11 cellular contexts compared by ENCODE assay signal in the genomic region with DNA sequence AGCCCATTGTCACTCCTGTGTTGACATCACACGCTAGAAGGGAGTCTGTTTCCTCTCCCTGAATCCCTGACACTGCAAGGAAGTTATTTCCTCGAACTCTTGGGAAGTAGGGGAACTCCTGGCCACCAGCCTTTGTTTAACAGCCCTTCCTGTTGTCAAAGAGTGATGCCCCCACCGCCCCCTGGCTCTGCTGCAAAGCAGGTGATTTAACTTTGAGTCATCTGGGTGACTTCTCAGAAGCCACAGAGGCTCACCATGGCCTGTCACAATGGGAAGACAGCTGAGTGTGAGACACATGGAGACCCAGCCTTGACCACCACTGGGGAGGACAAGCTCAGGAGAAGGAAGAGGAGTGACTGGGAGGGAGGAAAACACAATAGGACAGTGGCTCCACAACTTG.
DNase-seq lines count a peak whose midpoint lies in the region; ATAC-seq, FAIRE-seq and TF ChIP-seq lines count a peak whose summit lies in the region.
"Had no signal": no experiment of that assay in that cellular context is flagged by ENCODE, and none has a peak within 500 bp of the region (broad histone marks: within the 10 kb centered on the region; RNA-seq: fewer than 3 reads in every experiment).

No MANE protein-coding gene starts in this region.

- 0 out of 2 replicates have a peak overlapping the region, but pooled peaks have one; percentile 12 for H4K5ac ChIP-seq in IMR-90 (ENCODE audit: low read depth, low read length)

- no peak overlapping the region for H3K4me3 ChIP-seq in IMR-90 (ENCODE audit: insufficient read depth, low read depth, low read length)
- no peak overlapping the region for H3K4me3 ChIP-seq in liver (ENCODE audit: low read depth in 1 of 3, low read length in 3 of 3)
- H3K4me3 ChIP-seq in ascending aorta, result no peak overlapping the region
- H3K4me3 ChIP-seq in small intestine (ENCODE audit: low read depth in 1 of 2, low read length in 2 of 2), result no peak overlapping the region

- H3K27ac ChIP-seq in IMR-90 (ENCODE audit: insufficient read depth, low read length) (no peak overlapping the region), liver (ENCODE audit: low read depth in 1 of 2, low read length in 2 of 2) (peak overlapping the region in 1 of 2 donors; percentile 4), ascending aorta (no peak overlapping the region), small intestine (ENCODE audit: low read depth in 1 of 2, low read length in 1 of 2) (peak overlapping the region in 1 of 2 donors; percentile 53)

- dilution Hi-C loops in IMR-90 (cut with HindIII; ENCODE audit: low sequenced_read_pairs, unreplicated experiment), result no loop called here

- H3K9me3 Mint-ChIP-seq in activated naive CD8-positive, alpha-beta T cell treated with anti-CD3 and anti-CD28 coated beads, Interleukin-2, amount 50 U/mL, for 24 hours, result no peaks in the 10 kb centered on the region

- H3K9me3 ChIP-seq in IMR-90 (ENCODE audit: control insufficient read depth, insufficient read depth, low read length) (no peaks in the 10 kb centered on the region), liver (ENCODE audit: control insufficient read depth in 4 of 4, low read length in 3 of 4) (no peaks in the 10 kb centered on the region), ascending aorta (no peaks in the 10 kb centered on the region), small intestine (ENCODE audit: control insufficient read depth, low read depth) (no peaks in the 10 kb centered on the region)

- no peak overlapping the region for H3K4me3 Mint-ChIP-seq in activated naive CD8-positive, alpha-beta T cell treated with anti-CD3 and anti-CD28 coated beads, Interleukin-2, amount 50 U/mL, for 24 hours
- H3K4me3 Mint-ChIP-seq: mesothelial cell of epicardium had no signal

- CTCF ChIA-PET in IMR-90 (lab: Yijun Ruan, JAX), result no interaction called here

- peaks cover 24% of the 10 kb centered on the region for H3K4me1 ChIP-seq in IMR-90 (ENCODE audit: control insufficient read depth, insufficient read depth, low read length)
- peaks cover 0 to 3% (median 0%) of the 10 kb centered on the region in 4 donors for H3K4me1 ChIP-seq in liver (ENCODE audit: control insufficient read depth in 4 of 4, insufficient read depth in 4 of 4, low read length in 3 of 4)
- H3K4me1 ChIP-seq in ascending aorta, result peaks cover 4 to 20% of the 10 kb centered on the region in 2 donors
- H3K4me1 ChIP-seq in small intestine (ENCODE audit: control insufficient read depth in 2 of 2, insufficient read depth in 1 of 2, low read depth in 1 of 2, low read length in 1 of 2), result peaks cover 0 to 12% of the 10 kb centered on the region in 2 donors

- 14% methylated on average over 1 of the region's 3 CpGs; no CpG with 5 or more reads in 1 of the 2 experiments for WGBS in IMR-90 (ENCODE audit: extremely low coverage in 2 of 2, insufficient read length in 1 of 2), 2 experiments
- WGBS in liver, result 71% methylated on average over 3 of the region's 3 CpGs
- WGBS in small intestine, 3 donors, result 40 to 58% (median 44%) methylated on average over 3 of the region's 3 CpGs

- no peaks in the 10 kb centered on the region for H4K20me1 ChIP-seq in IMR-90 (ENCODE audit: insufficient read depth, low read length)

- FAIRE-seq in GM19239 (lab: Jason Lieb, UNC) (no peak), small intestine (lab: Jason Lieb, UNC) (no peak)

- no peak for ATAC-seq in IMR-90 (ENCODE audit: low read depth)
- ATAC-seq in activated naive CD8-positive, alpha-beta T cell treated with anti-CD3 and anti-CD28 coated beads, Interleukin-2, amount 50 U/mL, for 24 hours, result peak; percentile 66

- H3K79me1 ChIP-seq in IMR-90 (ENCODE audit: low read depth in 1 of 2, low read length in 2 of 2), result no peaks in the 10 kb centered on the region

- H3K4me1 Mint-ChIP-seq in activated naive CD8-positive, alpha-beta T cell treated with anti-CD3 and anti-CD28 coated beads, Interleukin-2, amount 50 U/mL, for 24 hours, result peaks cover 49% of the 10 kb centered on the region

- H3K4me2 ChIP-seq in IMR-90 (ENCODE audit: low read depth, low read length), result no peak overlapping the region

- peak overlapping the region; percentile 24; the same call in 1 of the 2 replicates for H3K23ac ChIP-seq in IMR-90 (ENCODE audit: low read depth, low read length)

- no TSS peak for BruUV-seq in IMR-90 (replicated peaks; lab: Mats Ljungman, UMichigan)

- H4K8ac ChIP-seq in IMR-90 (ENCODE audit: low read depth in 2 of 2, low read length in 2 of 2), result peak overlapping the region in 1 of 2 experiments; percentile 68; a peak in 1 of 4 replicates

- no peak overlapping the region for H2AK9ac ChIP-seq in IMR-90 (replicated peaks; ENCODE audit: low read depth, low read length, poor library complexity)

- H2BK120ac ChIP-seq in IMR-90 (ENCODE audit: low read depth, low read length), result peak overlapping the region; percentile 70

- peak overlapping the region; percentile 60 for H2AFZ ChIP-seq in IMR-90 (replicated peaks; ENCODE audit: low read length, poor library complexity)

- H3K27me3 ChIP-seq in IMR-90 (ENCODE audit: control insufficient read depth, insufficient read depth, low read length), result no peaks in the 10 kb centered on the region
- H3K27me3 ChIP-seq in liver (ENCODE audit: control insufficient read depth in 4 of 4, insufficient read depth in 4 of 4, low read length in 3 of 4), result no peaks in the 10 kb centered on the region
- no peaks in the 10 kb centered on the region for H3K27me3 ChIP-seq in ascending aorta
- no peaks in the 10 kb centered on the region for H3K27me3 ChIP-seq in small intestine (ENCODE audit: control insufficient read depth in 2 of 2, insufficient read depth in 2 of 2, low read length in 2 of 2)

- peak overlapping the region; percentile 41 for H2AK5ac ChIP-seq in IMR-90 (ENCODE audit: low read depth, low read length)

- TF ChIP-seq RAD21 in IMR-90 (IDR thresholded peaks at IDR 0.05; ENCODE audit: low read length) (no peak), liver (IDR thresholded peaks at IDR 0.05) (no peak)

- peak overlapping the region; percentile 70 for H4K91ac ChIP-seq in IMR-90 (ENCODE audit: insufficient read depth, low read depth, low read length)

- no peaks in the 10 kb centered on the region for H3K36me3 Mint-ChIP-seq in activated naive CD8-positive, alpha-beta T cell treated with anti-CD3 and anti-CD28 coated beads, Interleukin-2, amount 50 U/mL, for 24 hours (ENCODE audit: low read depth)
- H3K36me3 Mint-ChIP-seq: mesothelial cell of epicardium had no signal

- peak overlapping the region; percentile 87 for H2BK15ac ChIP-seq in IMR-90 (ENCODE audit: low read depth, low read length)

- H3K36me3 ChIP-seq in IMR-90 (ENCODE audit: control insufficient read depth, insufficient read depth, low read length), result no peaks in the 10 kb centered on the region
- no peaks in the 10 kb centered on the region for H3K36me3 ChIP-seq in liver (ENCODE audit: control insufficient read depth in 4 of 4, insufficient read depth in 3 of 4, low read depth in 1 of 4, low read length in 3 of 4)
- H3K36me3 ChIP-seq in ascending aorta, result no peaks in the 10 kb centered on the region
- H3K36me3 ChIP-seq in small intestine (ENCODE audit: control insufficient read depth in 2 of 2, insufficient read depth in 2 of 2, low read length in 2 of 2), result no peaks in the 10 kb centered on the region

- peak overlapping the region; percentile 7 for H3K27ac Mint-ChIP-seq in activated naive CD8-positive, alpha-beta T cell treated with anti-CD3 and anti-CD28 coated beads, Interleukin-2, amount 50 U/mL, for 24 hours
- H3K27ac Mint-ChIP-seq: mesothelial cell of epicardium had no signal

- H3K9ac ChIP-seq in IMR-90 (ENCODE audit: low read depth, low read length) (no peak overlapping the region), liver (ENCODE audit: low read depth in 1 of 2, low read length in 2 of 2) (no peak overlapping the region)

- H2BK20ac ChIP-seq in IMR-90 (ENCODE audit: low read depth, low read length), result peak overlapping the region; percentile 72

- peak overlapping the region; percentile 34; the same call in 1 of the 2 replicates for H3K18ac ChIP-seq in IMR-90 (ENCODE audit: low read depth, low read length)

- no peak overlapping the region for H3K56ac ChIP-seq in IMR-90 (ENCODE audit: extremely low read depth, insufficient read depth, low read length)

- intact Hi-C loops in IMR-90 (cut with micrococcal nuclease), result no loop called here
- intact Hi-C loops in ascending aorta (cut with DNase I), result no loop called here

- peaks cover 8% of the 10 kb centered on the region for H3K27me3 Mint-ChIP-seq in activated naive CD8-positive, alpha-beta T cell treated with anti-CD3 and anti-CD28 coated beads, Interleukin-2, amount 50 U/mL, for 24 hours

- POLR2A ChIA-PET in IMR-90 (lab: Charles Lee; ENCODE audit: unreplicated experiment), result no interaction called here

- H2BK5ac ChIP-seq in IMR-90 (ENCODE audit: low read depth, low read length, poor library complexity, severe bottlenecking), result no peak overlapping the region

- H3K14ac ChIP-seq in IMR-90 (replicated peaks; ENCODE audit: low read depth, low read length), result peak overlapping the region; percentile 83

- in situ Hi-C loops in IMR-90 (cut with MboI; ENCODE audit: low sequenced_read_pairs), result no loop called here

- DNase-seq in A172 (ENCODE audit: low spot score), result peak; percentile 82
- DNase-seq in IMR-90, result peak; percentile 46
- DNase-seq in activated naive CD8-positive, alpha-beta T cell treated with anti-CD3 and anti-CD28 coated beads, Interleukin-2, amount 50 U/mL, for 24 hours, result peak; percentile 29
- DNase-seq in GM19239 (ENCODE audit: insufficient read length, low spot score), result no peak
- no peak for DNase-seq in ascending aorta (ENCODE audit: low spot score in 2 of 2)
- DNase-seq in small intestine, result no peak
- DNase-seq in SHP77 (lab: John Stamatoyannopoulos, UW), result no peak
- DNase-seq: caudate nucleus, foreskin melanocyte had no signal

- H3K9me1 ChIP-seq in IMR-90 (ENCODE audit: insufficient read depth, low read length), result peaks cover 18% of the 10 kb centered on the region

- peak overlapping the region; percentile 89 for H3K4ac ChIP-seq in IMR-90 (ENCODE audit: low read depth, low read length)

- no peak for TF ChIP-seq CTCF in IMR-90 (conservative IDR thresholded peaks at IDR 0.05; ENCODE audit: low read depth, low read length)
- TF ChIP-seq CTCF in liver (IDR thresholded peaks at IDR 0.05; ENCODE audit: low read depth, low read length, missing input control), result no peak
- no peak for TF ChIP-seq CTCF in ascending aorta (IDR thresholded peaks at IDR 0.05)

- TF ChIP-seq POLR2A in IMR-90 (IDR thresholded peaks at IDR 0.05; ENCODE audit: low read depth, low read length), result no peak

TF ChIP-seq in IMR-90, 13 proteins besides CTCF, POLR2A, EP300 and RAD21 (continues in another document):
- TF ChIP-seq MXI1 (IDR thresholded peaks at IDR 0.05; ENCODE audit: borderline replicate concordance, low read depth, low read length), result no peak
- no peak for TF ChIP-seq FOS (IDR thresholded peaks at IDR 0.05; ENCODE audit: low read depth, low read length)

TF ChIP-seq in liver, 16 proteins besides CTCF, POLR2A, EP300 and RAD21:
- peak; percentile 43 for TF ChIP-seq NR2F2 (IDR thresholded peaks at IDR 0.05)
- TF ChIP-seq TAF1 (conservative IDR thresholded peaks at IDR 0.05), result no peak
- TF ChIP-seq SP1 (IDR thresholded peaks at IDR 0.05), result no peak
TF ChIP-seq in liver: peak in this region for 1.

Comparison
In these comparisons a context has a peak if more than half of its experiments do, and no peak if none do; other contexts are left out.
1. DNase-seq: peak in A172 (single experiment), IMR-90 (single experiment) and activated naive CD8-positive, alpha-beta T cell treated with anti-CD3 and anti-CD28 coated beads, Interleukin-2, amount 50 U/mL, for 24 hours (single experiment); none in GM19239 (single experiment), ascending aorta (0 of 2), small intestine (single experiment) and SHP77 (0 of 2).